ENCODE assay signal across 1 cellular context in genomic region chr19:17938092-17938845, GRCh38.
TF ChIP-seq lines count a peak whose summit lies in the region.

No MANE protein-coding gene starts in this region.

TF ChIP-seq in HepG2, 621 proteins besides CTCF, POLR2A, EP300 and RAD21 (continued from another document):
- no peak for TF ChIP-seq NCOA1 (CRISPR knock-in tag; IDR thresholded peaks at IDR 0.05)
- 0 out of 2 replicates have a peak, but pooled peaks have one; percentile 37 for TF ChIP-seq ZNF772 (CRISPR knock-in tag; IDR thresholded peaks at IDR 0.05)
- TF ChIP-seq KDM3A (CRISPR knock-in tag; IDR thresholded peaks at IDR 0.05; ENCODE audit: low read depth) = peak; percentile 30; the same call in 1 of the 2 replicates
- no peak for TF ChIP-seq ZNF296 (CRISPR knock-in tag; conservative IDR thresholded peaks at IDR 0.05)
- no peak for TF ChIP-seq ZNF597 (CRISPR knock-in tag; IDR thresholded peaks at IDR 0.05)
